ENCODE assay signal across 14 cellular contexts in genomic region chr12:121550974-121551631, GRCh38.
"Had no signal": no experiment of that assay in that cellular context is flagged by ENCODE, and none has a peak within 500 bp of the region (broad histone marks: within the 10 kb centered on the region; RNA-seq: fewer than 3 reads in every experiment).

No MANE protein-coding gene starts in this region.

- H3K4me2 ChIP-seq: hepatocyte, neural progenitor cell had no signal

- H3K27ac ChIP-seq: esophagus muscularis mucosa, hepatocyte, neural progenitor cell, pancreas, sigmoid colon had no signal

- H3K27me3 ChIP-seq: esophagus muscularis mucosa, hepatocyte, neural progenitor cell, pancreas, sigmoid colon, spleen had no signal

- H3K27me3 Mint-ChIP-seq: stimulated activated naive CD8-positive, alpha-beta T cell treated with anti-CD3 and anti-CD28 coated beads, Interleukin-15, amount 100 ng/mL, for 72 hours; type B pancreatic cell had no signal

- H3K9me3 ChIP-seq: esophagus muscularis mucosa, pancreas, sigmoid colon, spleen had no signal

- H3K4me3 ChIP-seq: esophagus muscularis mucosa, hepatocyte, neural progenitor cell, pancreas, sigmoid colon, spleen had no signal

- H3K4me1 ChIP-seq: neural progenitor cell, pancreas had no signal

- ATAC-seq: pancreas had no signal

- H3K79me2 ChIP-seq: hepatocyte had no signal

- H3K4me3 Mint-ChIP-seq: activated naive CD4-positive, alpha-beta T cell treated with anti-CD3 and anti-CD28 coated beads for 36 hours; neural progenitor cell; stimulated activated naive CD8-positive, alpha-beta T cell treated with anti-CD3 and anti-CD28 coated beads, Interleukin-15, amount 100 ng/mL, for 72 hours; type B pancreatic cell had no signal

- H3K27ac Mint-ChIP-seq: activated naive CD4-positive, alpha-beta T cell treated with anti-CD3 and anti-CD28 coated beads for 36 hours; activated T-helper 2 cell treated with anti-CD3 and anti-CD28 coated beads, Interferon-gamma antibody, Interleukin-2, Interleukin-4, amounts not matched to agents 10 μg/mL and 5 μg/mL and 100 μg/mL, durations not matched to agents 14 hours and 24 hours and 36 hours; neural progenitor cell; type B pancreatic cell had no signal

- H2AFZ ChIP-seq: hepatocyte, neural progenitor cell had no signal

- H3K36me3 Mint-ChIP-seq: type B pancreatic cell had no signal

- DNase-seq: activated CD4-positive, alpha-beta T cell treated with anti-CD3 and anti-CD28 coated beads, Interleukin-2, amount 50 U/mL, for 4 hours; activated CD4-positive, CD25-positive, alpha-beta regulatory T cell treated with anti-CD3 and anti-CD28 coated beads, Interleukin-2, amount 50 U/mL, for 72 hours; activated naive CD4-positive, alpha-beta T cell treated with anti-CD3 and anti-CD28 coated beads for 36 hours; kidney; sigmoid colon; spleen; stimulated activated naive CD8-positive, alpha-beta T cell treated with anti-CD3 and anti-CD28 coated beads, Interleukin-15, amount 100 ng/mL, for 72 hours; T1000 had no signal

- H3K36me3 ChIP-seq: neural progenitor cell, pancreas had no signal

- H3K9me3 Mint-ChIP-seq: activated naive CD4-positive, alpha-beta T cell treated with anti-CD3 and anti-CD28 coated beads for 36 hours; activated T-helper 2 cell treated with anti-CD3 and anti-CD28 coated beads, Interferon-gamma antibody, Interleukin-2, Interleukin-4, amounts not matched to agents 10 μg/mL and 5 μg/mL and 100 μg/mL, durations not matched to agents 14 hours and 24 hours and 36 hours; neural progenitor cell; stimulated activated naive CD8-positive, alpha-beta T cell treated with anti-CD3 and anti-CD28 coated beads, Interleukin-15, amount 100 ng/mL, for 72 hours; type B pancreatic cell had no signal

- H3K9ac ChIP-seq: neural progenitor cell had no signal
